ENCODE assay signal across 8 cellular contexts in the genomic region with DNA sequence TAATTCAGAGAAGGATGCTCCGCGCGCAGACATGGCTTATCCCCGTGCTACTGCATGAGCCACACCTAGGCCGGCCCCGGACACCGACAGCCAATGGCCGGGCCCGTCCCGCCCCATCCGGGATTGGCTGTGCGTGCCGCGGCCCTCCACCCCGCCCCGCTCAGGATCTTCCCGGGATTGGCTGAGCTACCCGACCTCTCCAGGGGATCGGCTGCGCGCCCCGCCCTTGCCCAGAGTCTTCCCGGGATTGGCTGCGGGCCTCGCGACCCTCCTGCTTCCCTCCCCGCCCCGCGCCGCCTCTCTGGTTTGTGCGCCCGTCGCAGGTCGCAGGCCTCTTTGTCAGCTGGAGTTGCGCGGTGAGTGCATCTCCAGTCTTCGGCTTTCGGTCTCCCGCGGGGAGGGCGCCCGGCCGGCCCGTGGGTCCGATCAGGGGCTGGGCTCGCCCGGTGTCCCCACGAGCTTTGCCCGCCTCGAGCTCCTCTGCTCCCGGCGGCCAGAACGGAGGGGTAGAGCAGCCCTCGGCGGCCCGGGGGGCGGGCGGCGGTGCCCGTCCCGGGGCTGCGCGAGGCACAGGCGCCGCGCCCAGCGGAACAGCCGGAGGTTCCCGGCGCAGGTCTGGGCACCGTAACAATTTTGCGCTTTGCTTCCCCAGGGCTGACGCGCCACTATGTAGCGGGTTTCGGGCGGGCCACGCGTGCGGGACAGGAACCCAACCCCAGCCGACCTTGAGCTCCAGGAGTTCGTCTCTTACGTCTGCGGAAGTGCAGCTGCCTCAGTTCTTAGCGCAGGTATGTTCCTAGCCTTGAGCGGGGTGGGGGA. TPM values are rescaled to one million over a fixed set of nuclear protein-coding genes. Genes with fewer than 3 reads are reported as not detected.
A peak's percentile ranks its signal among the peaks of the same experiment; 100 is the strongest.
DNase-seq lines count a peak whose midpoint lies in the region; ATAC-seq, FAIRE-seq and TF ChIP-seq lines count a peak whose summit lies in the region.

No MANE protein-coding gene starts in this region.

- peak overlapping the region; percentile 95 for H3K27ac Mint-ChIP-seq in T-helper 2 cell treated with Interferon-gamma antibody and Interleukin-4, amounts not matched to agents 5 μg/mL and 100 μg/mL, for 36 hours
- H3K27ac Mint-ChIP-seq in astrocyte (ENCODE audit: unreplicated experiment), result peak overlapping the region; percentile 94

- H3K9ac ChIP-seq in astrocyte (ENCODE audit: low read length), result peak overlapping the region; percentile 94

- H3K27me3 Mint-ChIP-seq in T-helper 2 cell treated with Interferon-gamma antibody and Interleukin-4, amounts not matched to agents 5 μg/mL and 100 μg/mL, for 36 hours (ENCODE audit: low read depth), result no peaks in the 10 kb centered on the region
- H3K27me3 Mint-ChIP-seq in astrocyte (ENCODE audit: low read depth, unreplicated experiment), result no peaks in the 10 kb centered on the region

- peak; percentile 24 to 91 for TF ChIP-seq POLR2A in vagina (IDR thresholded peaks at IDR 0.05)

- H3K4me1 Mint-ChIP-seq in T-helper 2 cell treated with Interferon-gamma antibody and Interleukin-4, amounts not matched to agents 5 μg/mL and 100 μg/mL, for 36 hours (ENCODE audit: low read depth), result peaks cover 46% of the 10 kb centered on the region
- H3K4me1 Mint-ChIP-seq in astrocyte (ENCODE audit: low read depth, unreplicated experiment), result peaks cover 23% of the 10 kb centered on the region

- H3K9me3 ChIP-seq in astrocyte (ENCODE audit: insufficient read depth, low read depth, low read length), result no peaks in the 10 kb centered on the region
- no peaks in the 10 kb centered on the region for H3K9me3 ChIP-seq in right cardiac atrium (ENCODE audit: control insufficient read depth, low read length)
- no peaks in the 10 kb centered on the region for H3K9me3 ChIP-seq in vagina

- DNase-seq in NCI-H1694 treated with DMSO at 0.1 percent for 48 hours (lab: John Stamatoyannopoulos, UW) (peak; percentile 90), astrocyte (ENCODE audit: low read depth) (peak; percentile 91), right cardiac atrium (peak; percentile 99 to 100 (median 99)), putamen (ENCODE audit: low spot score) (peak; percentile 98), vagina (ENCODE audit: extremely low spot score in 2 of 2) (peak; percentile 98)
- DNase-seq in T-helper 2 cell treated with Interferon-gamma antibody and Interleukin-4, amounts not matched to agents 5 μg/mL and 100 μg/mL, for 36 hours (ENCODE audit: low spot score), result peak; percentile 98

- H4K20me1 ChIP-seq in astrocyte (ENCODE audit: insufficient read depth, low read length), result peaks cover 11% of the 10 kb centered on the region

- no peak for FAIRE-seq in astrocyte (lab: Jason Lieb, UNC)

- ATAC-seq in GM18502 (IDR thresholded peaks at IDR 0.05; ENCODE audit: poor library complexity, unreplicated experiment), result peak; percentile 92
- peak; percentile 83 for ATAC-seq in HG02938 (IDR thresholded peaks at IDR 0.05; ENCODE audit: unreplicated experiment)
- peak; percentile 100 for ATAC-seq in right cardiac atrium

- TF ChIP-seq CTCF in astrocyte (IDR thresholded peaks at IDR 0.05; ENCODE audit: insufficient read depth, low read depth, low read length) (no peak), vagina (IDR thresholded peaks at IDR 0.05) (no peak)

- H3K36me3 Mint-ChIP-seq in T-helper 2 cell treated with Interferon-gamma antibody and Interleukin-4, amounts not matched to agents 5 μg/mL and 100 μg/mL, for 36 hours (ENCODE audit: low read depth), result peaks cover 40% of the 10 kb centered on the region
- peaks cover 6% of the 10 kb centered on the region for H3K36me3 Mint-ChIP-seq in astrocyte (ENCODE audit: low read depth, unreplicated experiment)

- H3K4me1 ChIP-seq in astrocyte (ENCODE audit: insufficient read depth, low read length) (peaks cover 26% of the 10 kb centered on the region), right cardiac atrium (ENCODE audit: control insufficient read depth, insufficient read depth, low read length) (peaks cover 4% of the 10 kb centered on the region), vagina (peaks cover 26% of the 10 kb centered on the region)

- H3K9me3 Mint-ChIP-seq in T-helper 2 cell treated with Interferon-gamma antibody and Interleukin-4, amounts not matched to agents 5 μg/mL and 100 μg/mL, for 36 hours, result peaks cover 11% of the 10 kb centered on the region
- no peaks in the 10 kb centered on the region for H3K9me3 Mint-ChIP-seq in astrocyte (ENCODE audit: unreplicated experiment)

- intact Hi-C loops in right cardiac atrium (cut with DNase I), result loop anchor here in 2 of 4 donors (10.0 kb wide), 2 partner anchors 152 to 272 kb away; a partner anchor contains a TSS
- intact Hi-C loops in vagina (cut with DNase I), result loop anchor here (5.0 kb wide), 1 partner anchor 55 kb away; a partner anchor contains a TSS

- H3K27me3 ChIP-seq in astrocyte (ENCODE audit: insufficient read depth, low read length) (no peaks in the 10 kb centered on the region), right cardiac atrium (ENCODE audit: control insufficient read depth, insufficient read depth) (no peaks in the 10 kb centered on the region), vagina (no peaks in the 10 kb centered on the region)

- H3K4me3 Mint-ChIP-seq in T-helper 2 cell treated with Interferon-gamma antibody and Interleukin-4, amounts not matched to agents 5 μg/mL and 100 μg/mL, for 36 hours, result peak overlapping the region; percentile 98
- peak overlapping the region; percentile 97 for H3K4me3 Mint-ChIP-seq in astrocyte (ENCODE audit: unreplicated experiment)

- H3K4me2 ChIP-seq in astrocyte (ENCODE audit: low read length), result peak overlapping the region; percentile 94

- peaks cover 31% of the 10 kb centered on the region for H3K36me3 ChIP-seq in astrocyte (ENCODE audit: insufficient read depth, low read length)
- H3K36me3 ChIP-seq in vagina, result peaks cover 0 to 21% of the 10 kb centered on the region in 2 donors

- WGBS in right cardiac atrium, result under 1% methylated on average over 86 of the region's 86 CpGs

- H3K27ac ChIP-seq in astrocyte (ENCODE audit: low read depth, low read length) (peak overlapping the region; percentile 84), right cardiac atrium (ENCODE audit: low read length) (peak overlapping the region; percentile 98), vagina (peak overlapping the region; percentile 93)

- H2AFZ ChIP-seq in astrocyte (ENCODE audit: low read depth, low read length), result peak overlapping the region; percentile 92

- H3K79me2 ChIP-seq in astrocyte (ENCODE audit: insufficient read depth, low read length), result peaks cover 28% of the 10 kb centered on the region

- peak overlapping the region; percentile 83 for H3K4me3 ChIP-seq in astrocyte (ENCODE audit: insufficient read depth, low read depth, low read length)
- peak overlapping the region; percentile 93 for H3K4me3 ChIP-seq in right cardiac atrium (ENCODE audit: low read length)
- H3K4me3 ChIP-seq in vagina, result peak overlapping the region; percentile 76 to 87

RNA-seq across cellular contexts. Expression of a gene that starts 38.8 kb away (rescaled TPM):
- total RNA-seq in astrocyte (0.29 and 0.32 TPM in 2 replicates), right cardiac atrium (1 to 10 TPM; 1.0 to 3.8 (median 2.9) TPM), vagina (2.7 TPM)
- 2.3 TPM for polyA plus RNA-seq in right cardiac atrium

RNA-seq across cellular contexts. Expression of a gene that starts 53.3 kb away (rescaled TPM):
- total RNA-seq in astrocyte (51.2 and 59.0 TPM in 2 replicates), right cardiac atrium (10 to 100 TPM; 51.1 to 63.7 (median 59.5) TPM), vagina (10.6 TPM)
- polyA plus RNA-seq in right cardiac atrium, result 12.6 TPM

Comparison
In these comparisons a context has a peak if more than half of its experiments do, and no peak if none do; other contexts are left out.
1. Peak in every context shown above with its lines: DNase-seq, ATAC-seq, H3K4me3 ChIP-seq and H3K27ac ChIP-seq.